17 cellular contexts compared by ENCODE assay signal in the genomic region with DNA sequence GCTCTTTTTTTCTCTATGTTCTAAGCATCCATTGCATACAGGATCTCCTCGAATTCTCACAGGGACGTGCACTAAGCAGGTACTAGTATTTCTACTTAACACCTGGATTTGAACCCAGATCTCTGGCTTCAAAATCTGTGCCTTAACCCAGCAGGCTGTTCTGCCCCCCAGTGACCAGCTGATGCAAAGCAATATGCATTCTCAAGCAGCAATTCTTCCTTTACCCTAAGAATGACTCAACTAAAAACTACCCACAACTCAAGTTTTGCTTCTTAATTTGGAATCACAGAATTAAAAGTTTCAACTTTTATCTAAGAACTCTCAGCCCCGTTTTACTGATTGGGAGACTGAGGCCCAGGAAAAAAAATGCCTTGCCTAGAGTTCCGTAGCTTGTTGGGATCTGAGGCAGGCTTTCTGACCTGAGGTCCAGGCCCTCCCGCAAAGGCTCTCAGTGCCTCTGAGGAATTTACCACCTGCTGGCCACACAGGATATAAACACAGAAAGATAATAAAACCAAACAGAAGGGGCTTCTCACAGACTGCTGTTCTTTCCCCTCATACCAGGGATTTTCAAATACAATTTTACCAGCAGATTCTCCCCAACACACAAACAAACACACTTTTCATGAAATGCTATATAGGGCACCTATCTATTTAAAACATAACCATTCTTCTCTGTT.
DNase-seq lines count a peak whose midpoint lies in the region; ATAC-seq, FAIRE-seq and TF ChIP-seq lines count a peak whose summit lies in the region.
"Had no signal": no experiment of that assay in that cellular context is flagged by ENCODE, and none has a peak within 500 bp of the region (broad histone marks: within the 10 kb centered on the region; RNA-seq: fewer than 3 reads in every experiment).

No MANE protein-coding gene starts in this region.

- H3K4me2 ChIP-seq in HCT116 (ENCODE audit: low read length) (no peak overlapping the region), astrocyte (ENCODE audit: low read length) (no peak overlapping the region)

- RAD21 ChIA-PET in HCT116 (lab: Charles Lee; ENCODE audit: low non-redundant PET in 1 of 2, low total read pairs in 2 of 2, uncharacterized antibody in 2 of 2, unreplicated experiment in 2 of 2), result no interaction called here

- H3K9ac ChIP-seq in HCT116 (ENCODE audit: low read length) (no peak overlapping the region), astrocyte (ENCODE audit: low read length) (no peak overlapping the region)

- BruUV-seq in HCT116 (replicated peaks; lab: Mats Ljungman, UMichigan), result no TSS peak

- ATAC-seq in HCT116 (peak; percentile 75), HG02870 (IDR thresholded peaks at IDR 0.05; ENCODE audit: unreplicated experiment) (no peak)
- no peak for ATAC-seq in stimulated activated naive B cell treated with anti-CD40 and anti-IgM and Interleukin-4, amounts not matched to agents 10 μg/mL and 1 μg/mL and 100 μg/mL, for 72 hours (replicated peaks)

- H3K4me3 ChIP-seq in HCT116 (replicated peaks in 1 of 2; ENCODE audit: low read depth in 1 of 2, low read length in 2 of 2), result no peak overlapping the region
- H3K4me3 ChIP-seq in astrocyte (ENCODE audit: insufficient read depth, low read depth, low read length), result no peak overlapping the region
- H3K4me3 ChIP-seq: esophagus squamous epithelium, skin epidermis had no signal

- no peak overlapping the region for H3K27ac ChIP-seq in HCT116 (ENCODE audit: low read depth, low read length)
- no peak overlapping the region for H3K27ac ChIP-seq in astrocyte (ENCODE audit: low read depth, low read length)
- H3K27ac ChIP-seq: esophagus squamous epithelium, skin epidermis had no signal

- DNase-seq in NCI-H82 (lab: John Stamatoyannopoulos, UW), result peak; percentile 16
- DNase-seq in NCI-H82 treated with DMSO at 0.1 percent for 48 hours (lab: John Stamatoyannopoulos, UW; ENCODE audit: unreplicated experiment), result no peak
- peak; percentile 3 for DNase-seq in HCT116 (ENCODE audit: low read depth, low spot score)
- DNase-seq in astrocyte (ENCODE audit: low read depth), result no peak
- DNase-seq in glomerular visceral epithelial cell (ENCODE audit: extremely low spot score), result no peak
- no peak for DNase-seq in stimulated activated naive B cell treated with anti-CD40 and anti-IgM and Interleukin-4, amounts not matched to agents 10 μg/mL and 1 μg/mL and 100 μg/mL, for 72 hours
- DNase-seq: activated B cell treated with CpG ODN at 0.5 μM for 24 hours, activated T-cell treated with anti-CD3 and anti-CD28 coated beads for 4 hours, Caco-2, esophagus squamous epithelium, GDM1, HCEC 1CT, NCI-H2107 had no signal

- intact Hi-C loops in HCT116 (cut with micrococcal nuclease), result no loop called here

- H3K9me3 ChIP-seq in HCT116 (ENCODE audit: control insufficient read depth in 1 of 2, insufficient read depth in 1 of 2, low read depth in 1 of 2, low read length in 2 of 2), result no peaks in the 10 kb centered on the region
- no peaks in the 10 kb centered on the region for H3K9me3 ChIP-seq in astrocyte (ENCODE audit: insufficient read depth, low read depth, low read length)
- H3K9me3 ChIP-seq: Caco-2, esophagus squamous epithelium had no signal

- no peak overlapping the region for H2AFZ ChIP-seq in HCT116 (ENCODE audit: low read depth, low read length, poor library complexity, severe bottlenecking)
- H2AFZ ChIP-seq in astrocyte (ENCODE audit: low read depth, low read length), result no peak overlapping the region

- no peaks in the 10 kb centered on the region for H3K9me2 ChIP-seq in HCT116 (ENCODE audit: insufficient read depth)

- H3K4me1 Mint-ChIP-seq in astrocyte (ENCODE audit: low read depth, unreplicated experiment) (peaks cover 18% of the 10 kb centered on the region), nephron (no peaks in the 10 kb centered on the region)
- peaks cover 8 to 11% of the 10 kb centered on the region in 2 donors for H3K4me1 Mint-ChIP-seq in stimulated activated naive B cell treated with anti-CD40 and anti-IgM and Interleukin-4, amounts not matched to agents 10 μg/mL and 1 μg/mL and 100 μg/mL, for 72 hours
- H3K4me1 Mint-ChIP-seq: activated B cell treated with CpG ODN at 0.5 μM for 24 hours, memory B cell had no signal

- H3K27me3 Mint-ChIP-seq in astrocyte (ENCODE audit: low read depth, unreplicated experiment) (peaks cover 1% of the 10 kb centered on the region), nephron (ENCODE audit: low read depth) (no peaks in the 10 kb centered on the region)
- peaks cover 0 to 2% of the 10 kb centered on the region in 2 donors for H3K27me3 Mint-ChIP-seq in stimulated activated naive B cell treated with anti-CD40 and anti-IgM and Interleukin-4, amounts not matched to agents 10 μg/mL and 1 μg/mL and 100 μg/mL, for 72 hours
- H3K27me3 Mint-ChIP-seq: activated B cell treated with CpG ODN at 0.5 μM for 24 hours, memory B cell had no signal

- POLR2A ChIA-PET in HCT116 (lab: Charles Lee), result no interaction called here

- H3K36me3 Mint-ChIP-seq in astrocyte (ENCODE audit: low read depth, unreplicated experiment), result no peaks in the 10 kb centered on the region
- peaks cover 26% of the 10 kb centered on the region for H3K36me3 Mint-ChIP-seq in nephron (ENCODE audit: low read depth)
- no peaks in the 10 kb centered on the region for H3K36me3 Mint-ChIP-seq in stimulated activated naive B cell treated with anti-CD40 and anti-IgM and Interleukin-4, amounts not matched to agents 10 μg/mL and 1 μg/mL and 100 μg/mL, for 72 hours
- H3K36me3 Mint-ChIP-seq: memory B cell had no signal

- H3K36me3 ChIP-seq in HCT116 (ENCODE audit: control insufficient read depth in 1 of 2, insufficient read depth in 2 of 2, low read length in 2 of 2) (no peaks in the 10 kb centered on the region), astrocyte (ENCODE audit: insufficient read depth, low read length) (no peaks in the 10 kb centered on the region)

- H3K4me1 ChIP-seq in HCT116 (ENCODE audit: control insufficient read depth in 1 of 2, insufficient read depth in 2 of 2, low read length in 2 of 2) (peaks cover 8 to 16% of the 10 kb centered on the region in 2 experiments; a peak in 2 of 4 replicates), astrocyte (ENCODE audit: insufficient read depth, low read length) (peaks cover 1% of the 10 kb centered on the region)
- H3K4me1 ChIP-seq: esophagus squamous epithelium had no signal

- TF ChIP-seq RAD21 in HCT116 (IDR thresholded peaks at IDR 0.05; ENCODE audit: low read depth), result no peak

- CTCF ChIA-PET in HCT116 (lab: Charles Lee), result no interaction called here

- TF ChIP-seq POLR2A in HCT116 (IDR thresholded peaks at IDR 0.05; ENCODE audit: borderline replicate concordance, extremely low read depth, insufficient read depth, insufficient read length), result no peak

- no peak overlapping the region for H3K4me3 Mint-ChIP-seq in astrocyte (ENCODE audit: unreplicated experiment)
- H3K4me3 Mint-ChIP-seq in nephron, result no peak overlapping the region
- no peak overlapping the region for H3K4me3 Mint-ChIP-seq in stimulated activated naive B cell treated with anti-CD40 and anti-IgM and Interleukin-4, amounts not matched to agents 10 μg/mL and 1 μg/mL and 100 μg/mL, for 72 hours
- H3K4me3 Mint-ChIP-seq: activated B cell treated with CpG ODN at 0.5 μM for 24 hours, memory B cell had no signal

- H3K27ac Mint-ChIP-seq in astrocyte (ENCODE audit: unreplicated experiment) (no peak overlapping the region), nephron (no peak overlapping the region)
- no peak overlapping the region for H3K27ac Mint-ChIP-seq in stimulated activated naive B cell treated with anti-CD40 and anti-IgM and Interleukin-4, amounts not matched to agents 10 μg/mL and 1 μg/mL and 100 μg/mL, for 72 hours
- H3K27ac Mint-ChIP-seq: activated B cell treated with CpG ODN at 0.5 μM for 24 hours, memory B cell had no signal

- H3K9me3 Mint-ChIP-seq in astrocyte (ENCODE audit: unreplicated experiment) (peaks cover 8% of the 10 kb centered on the region), nephron (peaks cover 9% of the 10 kb centered on the region)
- no peaks in the 10 kb centered on the region for H3K9me3 Mint-ChIP-seq in stimulated activated naive B cell treated with anti-CD40 and anti-IgM and Interleukin-4, amounts not matched to agents 10 μg/mL and 1 μg/mL and 100 μg/mL, for 72 hours
- H3K9me3 Mint-ChIP-seq: activated B cell treated with CpG ODN at 0.5 μM for 24 hours, memory B cell had no signal

- TF ChIP-seq CTCF in HCT116 (IDR thresholded peaks at IDR 0.05 in 2 of 3, conservative IDR thresholded peaks at IDR 0.05 in 1 of 3; ENCODE audit: borderline replicate concordance in 1 of 3, insufficient read depth in 1 of 3, low read depth in 2 of 3, low read length in 2 of 3) (peak in 2 of 3 experiments; percentile 23 to 37; a peak in 2 of 6 replicates), astrocyte (IDR thresholded peaks at IDR 0.05; ENCODE audit: insufficient read depth, low read depth, low read length) (peak; percentile 4), nephron (IDR thresholded peaks at IDR 0.05; ENCODE audit: unreplicated experiment in 3 of 3) (peak in 2 of 3 experiments; percentile 15 to 30)

- H3K27me3 ChIP-seq in HCT116 (ENCODE audit: insufficient read depth, low read length) (no peaks in the 10 kb centered on the region), astrocyte (ENCODE audit: insufficient read depth, low read length) (peaks cover 4% of the 10 kb centered on the region)
- H3K27me3 ChIP-seq: esophagus squamous epithelium had no signal

- FAIRE-seq in astrocyte (lab: Jason Lieb, UNC), result no peak

- no peaks in the 10 kb centered on the region for H3K79me2 ChIP-seq in HCT116 (ENCODE audit: insufficient read depth, low read length)
- H3K79me2 ChIP-seq in astrocyte (ENCODE audit: insufficient read depth, low read length), result no peaks in the 10 kb centered on the region

- H4K20me1 ChIP-seq in HCT116 (ENCODE audit: insufficient read depth) (no peaks in the 10 kb centered on the region), astrocyte (ENCODE audit: insufficient read depth, low read length) (no peaks in the 10 kb centered on the region)

TF ChIP-seq in HCT116, 20 proteins besides CTCF, POLR2A, EP300 and RAD21:
- no peak for TF ChIP-seq JUND (IDR thresholded peaks at IDR 0.05)
- TF ChIP-seq, protein P1, sequence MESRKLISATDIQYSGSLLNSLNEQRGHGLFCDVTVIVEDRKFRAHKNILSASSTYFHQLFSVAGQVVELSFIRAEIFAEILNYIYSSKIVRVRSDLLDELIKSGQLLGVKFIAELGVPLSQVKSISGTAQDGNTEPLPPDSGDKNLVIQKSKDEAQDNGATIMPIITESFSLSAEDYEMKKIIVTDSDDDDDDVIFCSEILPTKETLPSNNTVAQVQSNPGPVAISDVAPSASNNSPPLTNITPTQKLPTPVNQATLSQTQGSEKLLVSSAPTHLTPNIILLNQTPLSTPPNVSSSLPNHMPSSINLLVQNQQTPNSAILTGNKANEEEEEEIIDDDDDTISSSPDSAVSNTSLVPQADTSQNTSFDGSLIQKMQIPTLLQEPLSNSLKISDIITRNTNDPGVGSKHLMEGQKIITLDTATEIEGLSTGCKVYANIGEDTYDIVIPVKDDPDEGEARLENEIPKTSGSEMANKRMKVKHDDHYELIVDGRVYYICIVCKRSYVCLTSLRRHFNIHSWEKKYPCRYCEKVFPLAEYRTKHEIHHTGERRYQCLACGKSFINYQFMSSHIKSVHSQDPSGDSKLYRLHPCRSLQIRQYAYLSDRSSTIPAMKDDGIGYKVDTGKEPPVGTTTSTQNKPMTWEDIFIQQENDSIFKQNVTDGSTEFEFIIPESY (IDR thresholded peaks at IDR 0.05; ENCODE audit: extremely low read depth, insufficient replicate concordance, low read length), result no peak

Comparison
In these comparisons a context has a peak if more than half of its experiments do, and no peak if none do; other contexts are left out.
1. DNase-seq: peak in NCI-H82 (single experiment) and HCT116 (single experiment); none in NCI-H82 treated with DMSO at 0.1 percent for 48 hours (single experiment), astrocyte (single experiment), glomerular visceral epithelial cell (single experiment) and stimulated activated naive B cell treated with anti-CD40 and anti-IgM and Interleukin-4, amounts not matched to agents 10 μg/mL and 1 μg/mL and 100 μg/mL, for 72 hours (single experiment).
2. Peak in every context shown above with its lines, with median percentiles within 50 percentile points of each other: CTCF ChIP-seq.